Comparison of ENCODE assay signal across 24 cellular contexts in the genomic region with DNA sequence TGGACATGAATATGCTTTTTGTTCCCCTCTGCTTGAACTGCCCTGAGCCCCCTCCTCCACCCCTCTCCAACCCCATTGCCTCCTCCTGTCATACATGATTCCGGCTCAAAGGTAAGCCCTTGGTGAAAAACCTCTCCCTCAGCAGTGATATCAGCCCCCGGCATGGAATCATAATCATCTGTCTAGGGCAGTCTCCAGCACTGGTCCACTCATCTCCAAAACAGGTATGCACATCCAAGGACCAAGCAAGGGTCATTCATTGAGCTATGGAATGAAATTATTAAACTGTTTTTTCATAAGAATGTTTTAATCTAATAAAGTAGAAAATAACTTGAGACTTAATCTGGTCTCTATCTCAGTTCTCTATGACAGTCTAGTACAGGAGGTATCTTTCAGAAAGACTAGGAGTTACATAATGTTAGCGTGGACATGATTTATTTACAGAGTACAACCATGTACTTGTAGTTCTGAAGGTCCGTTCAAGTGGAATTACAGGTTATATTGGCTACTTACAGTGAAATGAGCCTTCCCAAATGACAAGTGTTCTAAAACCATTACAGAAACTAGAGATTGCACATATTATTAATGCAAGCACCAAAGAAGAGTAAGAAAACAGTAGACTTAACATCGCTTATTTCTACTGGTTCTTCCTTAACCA.
"Had no signal": no experiment of that assay in that cellular context is flagged by ENCODE, and none has a peak within 500 bp of the region (broad histone marks: within the 10 kb centered on the region; RNA-seq: fewer than 3 reads in every experiment).

No MANE protein-coding gene starts in this region.

- DNase-seq: activated CD8-positive, alpha-beta memory T cell treated with anti-CD3 and anti-CD28 coated beads for 24 hours; activated CD8-positive, alpha-beta memory T cell treated with anti-CD3 and anti-CD28 coated beads, Interleukin-2, amount 50 U/mL, for 4 hours; activated naive CD4-positive, alpha-beta T cell; activated T-cell treated with anti-CD3 and anti-CD28 coated beads, Interleukin-2, amount 50 U/mL, for 24 hours; adrenal gland; central memory CD4-positive, alpha-beta T cell; colonic mucosa; dorsolateral prefrontal cortex; effector memory CD8-positive, alpha-beta T cell; foreskin melanocyte; kidney; left ventricle myocardium inferior; ovary; stimulated activated CD4-positive, alpha-beta T cell treated with anti-CD3 and anti-CD28 coated beads, Interleukin-4, amount 100 ng/mL, for 4 hours; stimulated activated naive CD8-positive, alpha-beta T cell treated with anti-CD3 and anti-CD28 coated beads, Interleukin-15, amount 100 ng/mL, for 72 hours; uterus had no signal

- H3K4me1 ChIP-seq: adrenal gland, colonic mucosa, prostate gland, uterus had no signal

- H3K9me3 ChIP-seq: adrenal gland, colonic mucosa, left ventricle myocardium inferior, neutrophil, ovary, prostate gland, tibial nerve, uterus had no signal

- H3K36me3 ChIP-seq: adrenal gland, colonic mucosa, neutrophil, ovary, prostate gland, uterus had no signal

- FAIRE-seq: astrocyte, endothelial cell of umbilical vein, kidney, TTC549 had no signal

- H3K4me3 ChIP-seq: adrenal gland, colonic mucosa, dorsolateral prefrontal cortex, left ventricle myocardium inferior, ovary, prostate gland, tibial nerve, uterus had no signal

- H3K27ac ChIP-seq: adrenal gland, colonic mucosa, dorsolateral prefrontal cortex, left ventricle myocardium inferior, neutrophil, ovary, prostate gland, tibial nerve, uterus had no signal

- ATAC-seq: effector memory CD8-positive, alpha-beta T cell; esophagus mucosa; natural killer cell treated with Interleukin-12 subunit alpha and Interleukin-12 subunit beta and Interleukin-15 and Interleukin-18, amount 100 ng/mL, for 72 hours; stimulated activated naive CD8-positive, alpha-beta T cell treated with anti-CD3 and anti-CD28 coated beads, Interleukin-15, amount 100 ng/mL, for 72 hours had no signal

- H3K27me3 ChIP-seq: adrenal gland, colonic mucosa, dorsolateral prefrontal cortex, neutrophil, ovary, tibial nerve, uterus had no signal
